23 cellular contexts compared by ENCODE assay signal in genomic region chr9:134314950-134315715, GRCh38. TPM values are rescaled to one million over a fixed set of nuclear protein-coding genes. Genes with fewer than 3 reads are reported as not detected.
A peak's percentile ranks its signal among the peaks of the same experiment; 100 is the strongest.
DNase-seq lines count a peak whose midpoint lies in the region; ATAC-seq and TF ChIP-seq lines count a peak whose summit lies in the region.
"Had no signal": no experiment of that assay in that cellular context is flagged by ENCODE, and none has a peak within 500 bp of the region (broad histone marks: within the 10 kb centered on the region; RNA-seq: fewer than 3 reads in every experiment).

No MANE protein-coding gene starts in this region.

- H2BK15ac ChIP-seq in H9 (ENCODE audit: low read depth, low read length): no peak overlapping the region

- no peak overlapping the region for H3K4me2 ChIP-seq in H9 (ENCODE audit: insufficient read depth, insufficient read length, low read length)
- H3K4me2 ChIP-seq: smooth muscle cell had no signal

- H3K9me3 ChIP-seq in NT2/D1 (ENCODE audit: insufficient read depth, low read length) (peaks cover 8% of the 10 kb centered on the region; the same call in 1 of the 2 replicates), right lobe of liver (no peaks in the 10 kb centered on the region), spleen (peaks cover 0 to 10% (median 3%) of the 10 kb centered on the region in 8 donors), H9 (ENCODE audit: control insufficient read depth, low read depth, low read length) (no peaks in the 10 kb centered on the region)
- H3K9me3 ChIP-seq: body of pancreas had no signal

- H4K91ac ChIP-seq in H9 (ENCODE audit: insufficient read length, low read depth, low read length): no peak overlapping the region

- TF ChIP-seq POLR2A in right lobe of liver (IDR thresholded peaks at IDR 0.05): no peak
- no peak for TF ChIP-seq POLR2A in spleen (IDR thresholded peaks at IDR 0.05)
- TF ChIP-seq POLR2A in erythroblast (IDR thresholded peaks at IDR 0.05; ENCODE audit: low read length): no peak

- TF ChIP-seq CTCF in glutamatergic neuron (IDR thresholded peaks at IDR 0.05; ENCODE audit: partially characterized antibody, unreplicated experiment): no peak
- no peak for TF ChIP-seq CTCF in right lobe of liver (IDR thresholded peaks at IDR 0.05)
- no peak for TF ChIP-seq CTCF in spleen (IDR thresholded peaks at IDR 0.05 in 8 of 11, conservative IDR thresholded peaks at IDR 0.05 in 3 of 11)
- TF ChIP-seq CTCF in H9 (conservative IDR thresholded peaks at IDR 0.05): no peak

- no peak overlapping the region for H2BK12ac ChIP-seq in H9 (ENCODE audit: insufficient read length, low read depth, low read length)

- intact Hi-C loops in right lobe of liver (cut with DNase I): no loop called here
- intact Hi-C loops in spleen (cut with DNase I; ENCODE audit: low total_unique reads): no loop called here

- H3K27me3 ChIP-seq in NT2/D1 (ENCODE audit: insufficient read depth, insufficient read length) (no peaks in the 10 kb centered on the region), right lobe of liver (no peaks in the 10 kb centered on the region), spleen (replicated peaks in 1 of 7) (peaks cover 0 to 7% (median 0%) of the 10 kb centered on the region in 7 donors), H9 (ENCODE audit: insufficient read depth, low read length) (no peaks in the 10 kb centered on the region)
- H3K27me3 ChIP-seq: body of pancreas, esophagus muscularis mucosa had no signal

- H3T11ph ChIP-seq in H9 (ENCODE audit: low read length): no peak overlapping the region

- H3K27me3 Mint-ChIP-seq in glutamatergic neuron (ENCODE audit: unreplicated experiment) (no peaks in the 10 kb centered on the region), H9 (ENCODE audit: low read depth) (no peaks in the 10 kb centered on the region; the same call in 1 of the 2 replicates)

- no peaks in the 10 kb centered on the region for H3K79me2 ChIP-seq in H9 (ENCODE audit: insufficient read depth, low read length)

- H3K27ac Mint-ChIP-seq in glutamatergic neuron (ENCODE audit: unreplicated experiment) (no peak overlapping the region), H9 (no peak overlapping the region)
- H3K27ac Mint-ChIP-seq: activated CD8-positive, alpha-beta T cell treated with anti-CD3 and anti-CD28 coated beads, Interleukin-2, amount 10 ng/mL, durations not matched to agents 7 days and 5 days; activated naive CD8-positive, alpha-beta T cell treated with anti-CD3 and anti-CD28 coated beads, Interleukin-2, amount 50 U/mL, for 24 hours had no signal

- H2BK120ac ChIP-seq in H9 (ENCODE audit: low read depth, low read length, poor library complexity, severe bottlenecking): no peak overlapping the region

- no peak for ATAC-seq in right lobe of liver
- no peak for ATAC-seq in GM21367 (IDR thresholded peaks at IDR 0.05; ENCODE audit: unreplicated experiment)
- ATAC-seq: activated CD4-positive, CD25-positive, alpha-beta regulatory T cell treated with anti-CD3 and anti-CD28 coated beads, Interleukin-2, amount 50 U/mL, for 24 hours; activated CD8-positive, alpha-beta T cell treated with anti-CD3 and anti-CD28 coated beads, Interleukin-2, amount 10 ng/mL, durations not matched to agents 7 days and 5 days; activated naive CD8-positive, alpha-beta T cell treated with anti-CD3 and anti-CD28 coated beads, Interleukin-2, amount 50 U/mL, for 24 hours; body of pancreas; naive thymus-derived CD8-positive, alpha-beta T cell had no signal

- no peak overlapping the region for H3K18ac ChIP-seq in H9 (ENCODE audit: insufficient read length, low read depth, low read length)

- DNase-seq in NT2/D1 (ENCODE audit: low read depth, low spot score) (no peak), glutamatergic neuron (peak; percentile 17), right lobe of liver (peak; percentile 9 to 45 (median 37)), spleen (peak; percentile 68), erythroblast (lab: John Stamatoyannopoulos, UW) (no peak), H9 (no peak)
- DNase-seq: activated CD8-positive, alpha-beta T cell treated with anti-CD3 and anti-CD28 coated beads, Interleukin-2, amount 10 ng/mL, durations not matched to agents 7 days and 5 days; activated gamma-delta T cell; activated naive CD8-positive, alpha-beta T cell treated with anti-CD3 and anti-CD28 coated beads, Interleukin-2, amount 50 U/mL, for 24 hours; effector memory CD4-positive, alpha-beta T cell; Kasumi-1; NCI-H1048; NCI-H510A treated with DMSO at 0.1 percent for 48 hours; stimulated activated CD4-positive, alpha-beta T cell treated with anti-CD3 and anti-CD28 coated beads, Interleukin-2, amount 100 ng/mL, for 48 hours; stimulated activated naive CD4-positive, alpha-beta T cell treated with Interleukin-2 at 50 U/mL for 16 hours; SW 1271 had no signal

- no peak overlapping the region for H3K14ac ChIP-seq in H9 (ENCODE audit: insufficient read depth, low read length)

- no peak overlapping the region for H2AK5ac ChIP-seq in H9 (ENCODE audit: insufficient read length, low read length)

- H3K36me3 Mint-ChIP-seq in glutamatergic neuron (ENCODE audit: unreplicated experiment) (peaks cover 4% of the 10 kb centered on the region), H9 (ENCODE audit: insufficient read depth in 1 of 3, low read depth in 3 of 3) (no peaks in the 10 kb centered on the region; a peak in 1 of 7 replicates)

- no peaks in the 10 kb centered on the region for H3K36me3 ChIP-seq in NT2/D1 (ENCODE audit: insufficient read depth, insufficient read length, low read length)
- no peaks in the 10 kb centered on the region for H3K36me3 ChIP-seq in right lobe of liver
- H3K36me3 ChIP-seq in spleen: no peaks in the 10 kb centered on the region
- H3K36me3 ChIP-seq: esophagus muscularis mucosa, thoracic aorta had no signal

- H3K4me1 ChIP-seq in NT2/D1 (ENCODE audit: insufficient read depth, insufficient read length): peaks cover 23% of the 10 kb centered on the region
- H3K4me1 ChIP-seq in right lobe of liver: peaks cover 0 to 23% (median 7%) of the 10 kb centered on the region in 4 donors
- peaks cover 0 to 47% (median 10%) of the 10 kb centered on the region in 6 donors for H3K4me1 ChIP-seq in spleen
- no peaks in the 10 kb centered on the region for H3K4me1 ChIP-seq in H9 (ENCODE audit: insufficient read depth, low read length)

- no peaks in the 10 kb centered on the region for H3K79me1 ChIP-seq in H9 (ENCODE audit: insufficient read depth, low read depth, low read length, poor library complexity, severe bottlenecking)

- H3K9ac ChIP-seq in NT2/D1 (ENCODE audit: insufficient read length, low read depth): peak overlapping the region; percentile 58
- no peak overlapping the region for H3K9ac ChIP-seq in H9 (ENCODE audit: extremely low read depth, insufficient read length, low read length)

- no peak overlapping the region for H3K4me3 ChIP-seq in NT2/D1 (ENCODE audit: insufficient read length, low read depth)
- no peak overlapping the region for H3K4me3 ChIP-seq in right lobe of liver
- no peak overlapping the region for H3K4me3 ChIP-seq in spleen
- H3K4me3 ChIP-seq: body of pancreas, esophagus muscularis mucosa, smooth muscle cell, thoracic aorta had no signal

- no peak overlapping the region for H3K27ac ChIP-seq in right lobe of liver
- peak overlapping the region in 5 of 8 donors; percentile 15 to 59 (median 49) for H3K27ac ChIP-seq in spleen
- H3K27ac ChIP-seq in H9 (ENCODE audit: insufficient read length, low read depth, low read length): no peak overlapping the region
- H3K27ac ChIP-seq: body of pancreas, esophagus muscularis mucosa, thoracic aorta had no signal

- H3K4me3 Mint-ChIP-seq in glutamatergic neuron (ENCODE audit: unreplicated experiment) (no peak overlapping the region), H9 (no peak overlapping the region)
- H3K4me3 Mint-ChIP-seq: activated CD8-positive, alpha-beta T cell treated with anti-CD3 and anti-CD28 coated beads, Interleukin-2, amount 10 ng/mL, durations not matched to agents 7 days and 5 days; activated naive CD8-positive, alpha-beta T cell treated with anti-CD3 and anti-CD28 coated beads, Interleukin-2, amount 50 U/mL, for 24 hours; naive thymus-derived CD8-positive, alpha-beta T cell had no signal

- no peak overlapping the region for H3K4ac ChIP-seq in H9 (ENCODE audit: low read depth, low read length)

- H2BK20ac ChIP-seq in H9 (ENCODE audit: low read depth, low read length, poor library complexity, severe bottlenecking): no peak overlapping the region

- no peak overlapping the region for H2BK5ac ChIP-seq in H9 (ENCODE audit: insufficient read length, low read length)

- no peaks in the 10 kb centered on the region for H3K23me2 ChIP-seq in H9 (ENCODE audit: insufficient read length, low read depth, low read length, poor library complexity, severe bottlenecking)

- H4K8ac ChIP-seq in H9 (replicated peaks; ENCODE audit: insufficient read length, low read depth, low read length): no peak overlapping the region

- 85% methylated on average over 5 of the region's 26 CpGs for WGBS in right lobe of liver (ENCODE audit: insufficient coverage, low coverage, low lambda C conversion rate, missing lambda C conversion rate)
- 75 to 92% (median 83%) methylated on average over 20 to 26 of the region's 26 CpGs for WGBS in spleen, 5 donors
- no CpG with 5 or more reads among the region's 26 CpGs for WGBS in H9 (ENCODE audit: extremely low coverage, insufficient read length, low lambda C conversion rate)

- H3K56ac ChIP-seq in H9 (ENCODE audit: insufficient read length, low read depth, low read length): no peak overlapping the region

- no peaks in the 10 kb centered on the region for H4K20me1 ChIP-seq in H9 (ENCODE audit: control insufficient read depth, insufficient read depth, insufficient read length)

- no peaks in the 10 kb centered on the region for H3K9me3 Mint-ChIP-seq in glutamatergic neuron (ENCODE audit: unreplicated experiment)
- peaks cover 8 to 16% of the 10 kb centered on the region in 2 experiments for H3K9me3 Mint-ChIP-seq in H9

- H4K5ac ChIP-seq in H9 (ENCODE audit: insufficient read length, low read depth, low read length): no peak overlapping the region

- no peak overlapping the region for H2AFZ ChIP-seq in H9 (ENCODE audit: low read length)

- H3K23ac ChIP-seq in H9 (ENCODE audit: insufficient read length, low read depth, low read length): no peak overlapping the region

- peaks cover 4% of the 10 kb centered on the region for H3K4me1 Mint-ChIP-seq in glutamatergic neuron (ENCODE audit: low read depth, unreplicated experiment)
- peaks cover 4 to 14% of the 10 kb centered on the region in 2 experiments; a peak in 3 of 4 replicates for H3K4me1 Mint-ChIP-seq in H9

RNA-seq across cellular contexts. Expression of gene RXRA, which starts 11.1 kb away (rescaled TPM):
- total RNA-seq in glutamatergic neuron (ENCODE audit: unreplicated experiment) (20.5 TPM), right lobe of liver (100 to 1,000 TPM; 105 to 165 (median 131) TPM), spleen (100 to 1,000 TPM in 2 of 7 donors, 10 to 100 TPM in 5; 67.7 to 116 (median 95.6) TPM), H9 (2021) (29.9 and 30.1 TPM in 2 replicates)
- 10 to 100 TPM; 10.9 to 40.4 (median 11.9) TPM for polyA plus RNA-seq in spleen

Comparison
In these comparisons a context has a peak if more than half of its experiments do, and no peak if none do; other contexts are left out.
1. DNase-seq: peak in glutamatergic neuron (single experiment), right lobe of liver (3 of 3) and spleen (single experiment); none in NT2/D1 (single experiment), erythroblast (0 of 2) and H9 (single experiment).
2. H3K27ac ChIP-seq: peak in spleen (5 of 8); none in right lobe of liver (0 of 3) and H9 (single experiment).